In the genomic region with DNA sequence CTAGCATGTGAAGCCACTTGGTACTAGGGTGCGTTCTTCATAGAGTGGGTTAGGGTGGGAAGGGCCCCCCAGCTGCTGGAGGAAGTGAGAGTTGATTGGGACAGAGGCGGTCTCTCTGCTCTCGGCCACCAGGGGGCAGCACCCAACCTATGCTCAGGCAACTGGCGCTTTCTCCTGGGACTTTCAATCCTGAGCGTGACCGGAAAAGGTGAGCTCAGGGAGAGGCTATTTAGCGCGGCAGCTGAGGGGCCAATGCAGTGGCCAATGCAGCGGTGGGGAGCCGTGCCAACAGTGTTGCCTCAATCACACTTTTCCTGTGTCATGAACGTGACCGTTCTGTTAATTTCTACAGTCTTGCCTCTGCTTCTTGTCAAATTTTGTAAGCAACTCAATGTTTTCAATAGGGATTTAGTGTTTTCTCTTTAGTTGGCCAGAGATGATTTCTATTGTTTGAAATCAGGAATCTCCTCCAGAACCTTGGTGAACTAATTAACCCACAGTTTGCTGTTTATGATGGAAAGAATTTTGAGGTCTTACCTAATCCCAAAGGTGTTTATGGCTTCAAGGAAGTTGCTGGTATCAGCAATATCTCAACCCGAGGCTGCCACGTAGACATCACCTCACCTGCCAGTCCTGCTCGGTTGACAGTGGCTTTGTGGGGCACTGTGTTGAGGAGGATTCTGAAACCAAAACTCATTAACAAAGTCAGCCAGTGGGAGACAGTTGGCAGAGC, we compare ENCODE assay signal across 8 cellular contexts.
DNase-seq lines count a peak whose midpoint lies in the region; ATAC-seq, FAIRE-seq and TF ChIP-seq lines count a peak whose summit lies in the region.

No MANE protein-coding gene starts in this region.

- TF ChIP-seq CTCF in MM.1S (IDR thresholded peaks at IDR 0.05; ENCODE audit: low read length) (peak; percentile 73), brain microvascular endothelial cell (IDR thresholded peaks at IDR 0.05; ENCODE audit: low read depth, low read length, missing control alignments) (peak; percentile 82)

- DNase-seq in DMS53 (lab: John Stamatoyannopoulos, UW) (peak; percentile 88), MM.1S (peak; percentile 46), T1000 (lab: John Stamatoyannopoulos, UW) (peak; percentile 76), brain microvascular endothelial cell (peak; percentile 65), iPS-NIHi7 (ENCODE audit: extremely low spot score) (peak; percentile 92), small intestine (peak; percentile 85)

- WGBS in small intestine, 3 donors, result 11 to 20% (median 15%) methylated on average over 15 of the region's 15 CpGs

- H3F3A ChIP-seq in MM.1S (ENCODE audit: insufficient read depth, low read length), result no peaks in the 10 kb centered on the region

- no peaks in the 10 kb centered on the region for H3K79me2 ChIP-seq in MM.1S (ENCODE audit: low read length)

- H3K4me2 ChIP-seq in MM.1S (ENCODE audit: low read depth, low read length), result peak overlapping the region; percentile 84

- ATAC-seq in GM21723 (IDR thresholded peaks at IDR 0.05; ENCODE audit: unreplicated experiment), result peak; percentile 85
- no peak for ATAC-seq in HG03565 (IDR thresholded peaks at IDR 0.05; ENCODE audit: unreplicated experiment)

- no peaks in the 10 kb centered on the region for H3K9me2 ChIP-seq in MM.1S (replicated peaks; ENCODE audit: insufficient read depth, low read length)

- H3K36me3 ChIP-seq in MM.1S (replicated peaks; ENCODE audit: insufficient read depth, low read length) (no peaks in the 10 kb centered on the region), brain microvascular endothelial cell (replicated peaks) (no peaks in the 10 kb centered on the region), small intestine (ENCODE audit: control insufficient read depth in 2 of 2, insufficient read depth in 2 of 2, low read length in 2 of 2) (no peaks in the 10 kb centered on the region)

- H3K9ac ChIP-seq in MM.1S (ENCODE audit: low read length), result no peak overlapping the region

- in situ Hi-C loops in brain microvascular endothelial cell (cut with HindIII; ENCODE audit: low pct_ligation_motif_present, low sequenced_read_pairs), result no loop called here

- FAIRE-seq in small intestine (lab: Jason Lieb, UNC), result no peak

- H3K4me1 ChIP-seq in MM.1S (ENCODE audit: low read length) (no peaks in the 10 kb centered on the region), small intestine (ENCODE audit: control insufficient read depth in 2 of 2, insufficient read depth in 1 of 2, low read depth in 1 of 2, low read length in 1 of 2) (no peaks in the 10 kb centered on the region)

- H3K4me3 ChIP-seq in MM.1S (ENCODE audit: low read length) (peak overlapping the region; percentile 44), brain microvascular endothelial cell (ENCODE audit: low read depth, low read length) (no peak overlapping the region), small intestine (ENCODE audit: low read depth in 1 of 2, low read length in 2 of 2) (peak overlapping the region in 1 of 2 donors; percentile 15)

- H3K9me3 ChIP-seq in MM.1S (replicated peaks; ENCODE audit: insufficient read depth, low read length) (no peaks in the 10 kb centered on the region), small intestine (ENCODE audit: control insufficient read depth, low read depth) (no peaks in the 10 kb centered on the region)

- H3K27ac ChIP-seq in MM.1S (ENCODE audit: low read length), result no peak overlapping the region
- H3K27ac ChIP-seq in brain microvascular endothelial cell, result no peak overlapping the region
- H3K27ac ChIP-seq in small intestine (ENCODE audit: low read depth in 1 of 2, low read length in 1 of 2), result peak overlapping the region in 1 of 2 donors; percentile 15

- no peaks in the 10 kb centered on the region for H4K20me1 ChIP-seq in MM.1S (ENCODE audit: insufficient read depth, low read length)

- no peaks in the 10 kb centered on the region for H3K27me3 ChIP-seq in MM.1S (replicated peaks; ENCODE audit: insufficient read depth, low read length)
- no peaks in the 10 kb centered on the region for H3K27me3 ChIP-seq in brain microvascular endothelial cell (replicated peaks)
- peaks cover 0 to 3% of the 10 kb centered on the region in 2 donors for H3K27me3 ChIP-seq in small intestine (ENCODE audit: control insufficient read depth in 2 of 2, insufficient read depth in 2 of 2, low read length in 2 of 2)

- peak overlapping the region; percentile 61; the same call in 1 of the 2 replicates for H2AFZ ChIP-seq in MM.1S (ENCODE audit: low read length)
